Comparison of ENCODE assay signal across 1 cellular context in the genomic region with DNA sequence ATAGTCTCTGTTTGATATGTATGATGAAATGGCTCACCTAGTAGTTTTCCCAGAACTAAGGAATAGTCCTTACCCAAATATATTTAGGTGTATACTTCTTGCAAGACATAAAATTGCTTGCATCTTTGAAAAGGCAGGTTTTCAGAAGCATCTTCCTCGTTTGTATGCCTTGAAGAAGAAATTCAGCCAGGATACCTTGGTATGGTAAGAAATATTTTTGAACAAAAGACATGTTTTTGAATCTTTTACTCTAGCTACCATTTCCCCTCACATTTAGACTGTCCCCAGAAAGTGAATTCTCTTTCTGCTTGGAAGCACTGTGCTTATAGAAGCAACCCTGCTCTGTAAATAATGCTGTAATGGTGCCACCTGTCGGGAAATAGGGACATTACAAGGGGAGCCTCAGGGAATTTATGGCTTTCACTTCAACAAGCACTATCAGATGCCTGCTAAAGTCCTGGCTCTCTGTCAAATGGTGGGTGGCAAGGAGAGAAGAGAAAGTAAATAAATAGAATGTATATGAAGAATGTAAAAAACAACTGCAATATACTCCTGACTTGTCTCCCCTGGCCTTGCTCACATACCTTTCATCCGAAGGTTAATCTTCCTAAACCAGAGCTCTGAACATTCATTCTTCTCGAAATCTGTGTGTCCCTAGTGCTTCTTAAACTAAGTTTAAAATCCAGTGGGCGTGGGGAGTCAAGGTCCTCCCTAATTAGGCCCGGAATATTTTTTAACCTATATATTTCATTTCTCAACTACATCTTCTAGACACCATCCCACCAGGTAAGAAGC.
TF ChIP-seq lines count a peak whose summit lies in the region.

No MANE protein-coding gene starts in this region.

TF ChIP-seq in K562, 482 proteins besides CTCF, POLR2A, EP300 and RAD21 (continued from another document):
- peak; percentile 75 for TF ChIP-seq SMC3 (conservative IDR thresholded peaks at IDR 0.05; ENCODE audit: insufficient read depth, low read depth, low read length)
- TF ChIP-seq NFE2L1 (tag; IDR thresholded peaks at IDR 0.05; ENCODE audit: borderline replicate concordance, low read depth): no peak
- peak; percentile 29 for TF ChIP-seq MEIS2 (IDR thresholded peaks at IDR 0.05; ENCODE audit: partially characterized antibody)
- TF ChIP-seq ZNF507 (tag; conservative IDR thresholded peaks at IDR 0.05): no peak
- TF ChIP-seq BDP1 (IDR thresholded peaks at IDR 0.05; ENCODE audit: insufficient read depth, insufficient read length): no peak
- TF ChIP-seq, protein P1, sequence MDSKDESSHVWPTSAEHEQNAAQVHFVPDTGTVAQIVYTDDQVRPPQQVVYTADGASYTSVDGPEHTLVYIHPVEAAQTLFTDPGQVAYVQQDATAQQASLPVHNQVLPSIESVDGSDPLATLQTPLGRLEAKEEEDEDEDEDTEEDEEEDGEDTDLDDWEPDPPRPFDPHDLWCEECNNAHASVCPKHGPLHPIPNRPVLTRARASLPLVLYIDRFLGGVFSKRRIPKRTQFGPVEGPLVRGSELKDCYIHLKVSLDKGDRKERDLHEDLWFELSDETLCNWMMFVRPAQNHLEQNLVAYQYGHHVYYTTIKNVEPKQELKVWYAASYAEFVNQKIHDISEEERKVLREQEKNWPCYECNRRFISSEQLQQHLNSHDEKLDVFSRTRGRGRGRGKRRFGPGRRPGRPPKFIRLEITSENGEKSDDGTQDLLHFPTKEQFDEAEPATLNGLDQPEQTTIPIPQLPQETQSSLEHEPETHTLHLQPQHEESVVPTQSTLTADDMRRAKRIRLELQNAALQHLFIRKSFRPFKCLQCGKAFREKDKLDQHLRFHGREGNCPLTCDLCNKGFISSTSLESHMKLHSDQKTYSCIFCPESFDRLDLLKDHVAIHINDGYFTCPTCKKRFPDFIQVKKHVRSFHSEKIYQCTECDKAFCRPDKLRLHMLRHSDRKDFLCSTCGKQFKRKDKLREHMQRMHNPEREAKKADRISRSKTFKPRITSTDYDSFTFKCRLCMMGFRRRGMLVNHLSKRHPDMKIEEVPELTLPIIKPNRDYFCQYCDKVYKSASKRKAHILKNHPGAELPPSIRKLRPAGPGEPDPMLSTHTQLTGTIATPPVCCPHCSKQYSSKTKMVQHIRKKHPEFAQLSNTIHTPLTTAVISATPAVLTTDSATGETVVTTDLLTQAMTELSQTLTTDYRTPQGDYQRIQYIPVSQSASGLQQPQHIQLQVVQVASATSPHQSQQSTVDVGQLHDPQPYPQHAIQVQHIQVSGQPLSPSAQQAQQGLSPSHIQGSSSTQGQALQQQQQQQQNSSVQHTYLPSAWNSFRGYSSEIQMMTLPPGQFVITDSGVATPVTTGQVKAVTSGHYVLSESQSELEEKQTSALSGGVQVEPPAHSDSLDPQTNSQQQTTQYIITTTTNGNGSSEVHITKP (IDR thresholded peaks at IDR 0.05; ENCODE audit: partially characterized antibody): peak; percentile 66
- no peak for TF ChIP-seq ETV1 (tag; conservative IDR thresholded peaks at IDR 0.05; ENCODE audit: low read depth)
- TF ChIP-seq, protein P2, sequence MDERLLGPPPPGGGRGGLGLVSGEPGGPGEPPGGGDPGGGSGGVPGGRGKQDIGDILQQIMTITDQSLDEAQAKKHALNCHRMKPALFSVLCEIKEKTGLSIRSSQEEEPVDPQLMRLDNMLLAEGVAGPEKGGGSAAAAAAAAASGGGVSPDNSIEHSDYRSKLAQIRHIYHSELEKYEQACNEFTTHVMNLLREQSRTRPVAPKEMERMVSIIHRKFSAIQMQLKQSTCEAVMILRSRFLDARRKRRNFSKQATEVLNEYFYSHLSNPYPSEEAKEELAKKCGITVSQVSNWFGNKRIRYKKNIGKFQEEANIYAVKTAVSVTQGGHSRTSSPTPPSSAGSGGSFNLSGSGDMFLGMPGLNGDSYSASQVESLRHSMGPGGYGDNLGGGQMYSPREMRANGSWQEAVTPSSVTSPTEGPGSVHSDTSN (CRISPR knock-in tag; IDR thresholded peaks at IDR 0.05; ENCODE audit: low read depth): no peak
- TF ChIP-seq, protein P2 (tag; conservative IDR thresholded peaks at IDR 0.05; ENCODE audit: low read depth): peak; percentile 58
- 0 out of 2 replicates have a peak, but pooled peaks have one; percentile 25 for TF ChIP-seq TEAD4 (IDR thresholded peaks at IDR 0.05; ENCODE audit: low read length)
- no peak for TF ChIP-seq TEAD4 (CRISPR knock-in tag; IDR thresholded peaks at IDR 0.05; ENCODE audit: borderline replicate concordance)
- TF ChIP-seq ZC3H11A (IDR thresholded peaks at IDR 0.05; ENCODE audit: low read depth, low read length): peak; percentile 24; the same call in 1 of the 2 replicates
- no peak for TF ChIP-seq NFE2 (IDR thresholded peaks at IDR 0.05; ENCODE audit: low read depth)
- TF ChIP-seq TEAD2 (tag; IDR thresholded peaks at IDR 0.05): peak; percentile 31; the same call in 1 of the 2 replicates
- TF ChIP-seq NFIC (IDR thresholded peaks at IDR 0.05): peak; percentile 22; the same call in 1 of the 2 replicates
